17 cellular contexts compared by ENCODE assay signal in genomic region chr16:86064431-86065250, GRCh38.
"Had no signal": no experiment of that assay in that cellular context is flagged by ENCODE, and none has a peak within 500 bp of the region (broad histone marks: within the 10 kb centered on the region; RNA-seq: fewer than 3 reads in every experiment).

No MANE protein-coding gene starts in this region.

- H3K9me3 ChIP-seq: adrenal gland, pancreas, tibial nerve, uterus had no signal

- H3K27ac ChIP-seq: adrenal gland, cardiac muscle cell, pancreas, tibial nerve, uterus had no signal

- H3K4me3 ChIP-seq: adrenal gland, cardiac muscle cell, pancreas, tibial nerve, uterus had no signal

- H3K4me1 Mint-ChIP-seq: stimulated activated memory B cell treated with anti-CD40 and anti-IgM and Interleukin-4, amounts not matched to agents 10 μg/mL and 1 μg/mL and 100 μg/mL, for 72 hours; T-cell had no signal

- H3K9me3 Mint-ChIP-seq: neural crest cell; stimulated activated memory B cell treated with anti-CD40 and anti-IgM and Interleukin-4, amounts not matched to agents 10 μg/mL and 1 μg/mL and 100 μg/mL, for 72 hours; T-cell had no signal

- H3K27ac Mint-ChIP-seq: stimulated activated memory B cell treated with anti-CD40 and anti-IgM and Interleukin-4, amounts not matched to agents 10 μg/mL and 1 μg/mL and 100 μg/mL, for 72 hours; T-cell had no signal

- H3K36me3 ChIP-seq: adrenal gland, cardiac muscle cell, pancreas, tibial nerve, uterus had no signal

- ATAC-seq: esophagus mucosa; left ventricle myocardium superior; pancreas; stimulated activated memory B cell treated with anti-CD40 and anti-IgM and Interleukin-4, amounts not matched to agents 10 μg/mL and 1 μg/mL and 100 μg/mL, for 72 hours; T-cell had no signal

- H3K27me3 ChIP-seq: cardiac muscle cell, pancreas, uterus had no signal

- H3K4me1 ChIP-seq: adrenal gland, pancreas had no signal

- DNase-seq: activated CD4-positive, alpha-beta T cell treated with anti-CD3 and anti-CD28 coated beads, Interleukin-2, amount 50 U/mL, for 4 hours; activated CD4-positive, CD25-positive, alpha-beta regulatory T cell treated with anti-CD3 and anti-CD28 coated beads, Interleukin-2, amount 50 U/mL, for 72 hours; activated naive CD4-positive, alpha-beta T cell treated with Interleukin-2 at 50 U/mL for 16 hours; activated T-cell treated with anti-CD3 and anti-CD28 coated beads for 4 hours; adrenal gland; left ventricle myocardium superior; stimulated activated CD4-positive, alpha-beta T cell treated with anti-CD3 and anti-CD28 coated beads, Interleukin-12 subunit alpha, Interleukin-12 subunit beta, amount 100 ng/mL, for 4 hours; substantia nigra; T-cell; T1000; uterus had no signal

- H3K36me3 Mint-ChIP-seq: stimulated activated memory B cell treated with anti-CD40 and anti-IgM and Interleukin-4, amounts not matched to agents 10 μg/mL and 1 μg/mL and 100 μg/mL, for 72 hours had no signal

- H3K4me3 Mint-ChIP-seq: neural crest cell; stimulated activated memory B cell treated with anti-CD40 and anti-IgM and Interleukin-4, amounts not matched to agents 10 μg/mL and 1 μg/mL and 100 μg/mL, for 72 hours; T-cell had no signal
